2 cellular contexts compared by ENCODE assay signal in genomic region chr2:26013668-26014067, GRCh38.
TF ChIP-seq lines count a peak whose summit lies in the region.

No MANE protein-coding gene starts in this region.

TF ChIP-seq in HCT116, 20 proteins besides CTCF, POLR2A, EP300 and RAD21:
- no peak for TF ChIP-seq FOSL1 (IDR thresholded peaks at IDR 0.05; ENCODE audit: low read depth)
- TF ChIP-seq MAX (IDR thresholded peaks at IDR 0.05), result no peak
- TF ChIP-seq ZBTB33 (IDR thresholded peaks at IDR 0.05; ENCODE audit: extremely low read depth, insufficient replicate concordance, low read length), result no peak
- no peak for TF ChIP-seq CEBPB (IDR thresholded peaks at IDR 0.05; ENCODE audit: low read depth)
- TF ChIP-seq ZNF274 (IDR thresholded peaks at IDR 0.05; ENCODE audit: low read depth, low read length), result no peak
- no peak for TF ChIP-seq REST (IDR thresholded peaks at IDR 0.05; ENCODE audit: low read depth)
- TF ChIP-seq ZFX (IDR thresholded peaks at IDR 0.05), result no peak
- no peak for TF ChIP-seq CBX3 (IDR thresholded peaks at IDR 0.05; ENCODE audit: low read depth)
- no peak for TF ChIP-seq EZH2phosphoT487 (IDR thresholded peaks at IDR 0.05; ENCODE audit: borderline replicate concordance)
- TF ChIP-seq SIN3A (IDR thresholded peaks at IDR 0.05; ENCODE audit: low read depth), result no peak
- TF ChIP-seq ATF3 (IDR thresholded peaks at IDR 0.05), result no peak
- TF ChIP-seq TCF7L2 (IDR thresholded peaks at IDR 0.05; ENCODE audit: borderline replicate concordance, extremely low read depth, insufficient read depth, insufficient read length), result no peak
- TF ChIP-seq EZH2 (IDR thresholded peaks at IDR 0.05), result no peak
- no peak for TF ChIP-seq EGR1 (IDR thresholded peaks at IDR 0.05; ENCODE audit: low read depth)
TF ChIP-seq in HCT116: peak in this region for 0.

TF ChIP-seq in K562, 482 proteins besides CTCF, POLR2A, EP300 and RAD21:
- TF ChIP-seq ATF3 (IDR thresholded peaks at IDR 0.05) (0 out of 2 replicates have a peak, but pooled peaks have one; percentile 25), ATF3 (CRISPR knock-in tag; conservative IDR thresholded peaks at IDR 0.05) (no peak), ZNF282 (CRISPR knock-in tag; IDR thresholded peaks at IDR 0.05) (no peak), ETS1 (conservative IDR thresholded peaks at IDR 0.05; ENCODE audit: control insufficient read depth, low read depth, low read length) (no peak), CEBPG (CRISPR knock-in tag; IDR thresholded peaks at IDR 0.05) (no peak), CEBPG (tag; conservative IDR thresholded peaks at IDR 0.05 in 1 of 2, IDR thresholded peaks at IDR 0.05 in 1 of 2) (0 out of 4 replicates have a peak, but pooled peaks of 1 of the 2 experiments have one; percentile 5), HLTF (IDR thresholded peaks at IDR 0.05) (no peak), ZHX1 (conservative IDR thresholded peaks at IDR 0.05; ENCODE audit: low read length) (no peak)
TF ChIP-seq in K562: peak in this region for 2.
